21 cellular contexts compared by ENCODE assay signal in genomic region chr11:29024386-29024785, GRCh38.
DNase-seq lines count a peak whose midpoint lies in the region; ATAC-seq, FAIRE-seq and TF ChIP-seq lines count a peak whose summit lies in the region.
"Had no signal": no experiment of that assay in that cellular context is flagged by ENCODE, and none has a peak within 500 bp of the region (broad histone marks: within the 10 kb centered on the region; RNA-seq: fewer than 3 reads in every experiment).

No MANE protein-coding gene starts in this region.

- no peaks in the 10 kb centered on the region for H4K20me1 ChIP-seq in astrocyte (ENCODE audit: insufficient read depth, low read length)

- no peaks in the 10 kb centered on the region; the same call in 1 of the 2 replicates for H3K27me3 Mint-ChIP-seq in HFFc6 (ENCODE audit: insufficient read depth)
- H3K27me3 Mint-ChIP-seq in astrocyte (ENCODE audit: low read depth, unreplicated experiment), result no peaks in the 10 kb centered on the region
- no peaks in the 10 kb centered on the region for H3K27me3 Mint-ChIP-seq in activated CD8-positive, alpha-beta T cell treated with anti-CD3 and anti-CD28 coated beads, Interleukin-2, amount 10 ng/mL, durations not matched to agents 7 days and 5 days (ENCODE audit: low read depth)

- H3K4me1 Mint-ChIP-seq in HFFc6 (ENCODE audit: low read depth) (peaks cover 85% of the 10 kb centered on the region), astrocyte (ENCODE audit: low read depth, unreplicated experiment) (peaks cover 17% of the 10 kb centered on the region)
- H3K4me1 Mint-ChIP-seq in activated CD8-positive, alpha-beta T cell treated with anti-CD3 and anti-CD28 coated beads, Interleukin-2, amount 10 ng/mL, durations not matched to agents 7 days and 5 days (ENCODE audit: low read depth), result no peaks in the 10 kb centered on the region
- H3K4me1 Mint-ChIP-seq: CD14-positive monocyte had no signal

- peaks cover 9% of the 10 kb centered on the region for H3K4me1 ChIP-seq in A549
- peaks cover 3% of the 10 kb centered on the region for H3K4me1 ChIP-seq in astrocyte (ENCODE audit: insufficient read depth, low read length)
- H3K4me1 ChIP-seq: HAP-1 had no signal

- 88% methylated on average over 4 of the region's 4 CpGs for WGBS in A549 (ENCODE audit: missing lambda C conversion rate)

- H3K9me3 ChIP-seq in A549, result peaks cover 66% of the 10 kb centered on the region
- H3K9me3 ChIP-seq in astrocyte (ENCODE audit: insufficient read depth, low read depth, low read length), result no peaks in the 10 kb centered on the region
- H3K9me3 ChIP-seq: HAP-1 had no signal

- peaks cover 23% of the 10 kb centered on the region for H3K36me3 Mint-ChIP-seq in HFFc6 (ENCODE audit: low read depth)
- H3K36me3 Mint-ChIP-seq in astrocyte (ENCODE audit: low read depth, unreplicated experiment), result peaks cover 3% of the 10 kb centered on the region
- no peaks in the 10 kb centered on the region for H3K36me3 Mint-ChIP-seq in activated CD8-positive, alpha-beta T cell treated with anti-CD3 and anti-CD28 coated beads, Interleukin-2, amount 10 ng/mL, durations not matched to agents 7 days and 5 days (ENCODE audit: low read depth)
- no peaks in the 10 kb centered on the region for H3K36me3 Mint-ChIP-seq in activated naive CD4-positive, alpha-beta T cell treated with anti-CD3 and anti-CD28 coated beads, Interleukin-2, amount 50 U/mL, for 72 hours
- H3K36me3 Mint-ChIP-seq: CD14-positive monocyte had no signal

- DNase-seq in A549 (ENCODE audit: low read depth in 1 of 2, low spot score in 1 of 2) (no peak), HFFc6 (no peak), astrocyte (ENCODE audit: low read depth) (peak; percentile 46), head of caudate nucleus (peak in 26 of 42 donors; percentile 5 to 62 (median 22))
- DNase-seq in activated CD8-positive, alpha-beta memory T cell treated with anti-CD3 and anti-CD28 coated beads, Interleukin-2, amount 50 U/mL, for 48 hours, result no peak
- DNase-seq in activated CD8-positive, alpha-beta T cell treated with anti-CD3 and anti-CD28 coated beads, Interleukin-2, amount 10 ng/mL, durations not matched to agents 7 days and 5 days, result no peak
- DNase-seq in activated naive CD4-positive, alpha-beta T cell treated with anti-CD3 and anti-CD28 coated beads, Interleukin-2, amount 50 U/mL, for 72 hours (ENCODE audit: low spot score in 2 of 2), result no peak
- DNase-seq: AML-193, COR-L47, MM.1S, NCI-H1092 treated with DMSO at 0.1 percent for 48 hours, NCI-H2227 treated with DMSO at 0.1 percent for 48 hours, NCI-H524 treated with DMSO at 0.1 percent for 48 hours, Right ventricle myocardium superior had no signal

- no peaks in the 10 kb centered on the region for H3K79me2 ChIP-seq in astrocyte (ENCODE audit: insufficient read depth, low read length)

- peak overlapping the region; percentile 87 for H3K27ac Mint-ChIP-seq in HFFc6
- peak overlapping the region; percentile 75 for H3K27ac Mint-ChIP-seq in astrocyte (ENCODE audit: unreplicated experiment)
- no peak overlapping the region for H3K27ac Mint-ChIP-seq in activated CD8-positive, alpha-beta T cell treated with anti-CD3 and anti-CD28 coated beads, Interleukin-2, amount 10 ng/mL, durations not matched to agents 7 days and 5 days
- no peak overlapping the region for H3K27ac Mint-ChIP-seq in activated naive CD4-positive, alpha-beta T cell treated with anti-CD3 and anti-CD28 coated beads, Interleukin-2, amount 50 U/mL, for 72 hours
- H3K27ac Mint-ChIP-seq: CD14-positive monocyte had no signal

- no peak overlapping the region for H2AFZ ChIP-seq in astrocyte (ENCODE audit: low read depth, low read length)

- ATAC-seq in A549, result no peak
- ATAC-seq in activated CD8-positive, alpha-beta T cell treated with anti-CD3 and anti-CD28 coated beads, Interleukin-2, amount 10 ng/mL, durations not matched to agents 7 days and 5 days, result no peak
- no peak for ATAC-seq in HG02981 (IDR thresholded peaks at IDR 0.05; ENCODE audit: unreplicated experiment)
- no peak for ATAC-seq in activated naive CD4-positive, alpha-beta T cell treated with anti-CD3 and anti-CD28 coated beads, Interleukin-2, amount 50 U/mL, for 72 hours
- ATAC-seq: Panc1 had no signal

- H3K4me3 Mint-ChIP-seq in HFFc6, result peak overlapping the region; percentile 17; the same call in 1 of the 2 replicates
- no peak overlapping the region for H3K4me3 Mint-ChIP-seq in astrocyte (ENCODE audit: unreplicated experiment)
- no peak overlapping the region for H3K4me3 Mint-ChIP-seq in activated CD8-positive, alpha-beta T cell treated with anti-CD3 and anti-CD28 coated beads, Interleukin-2, amount 10 ng/mL, durations not matched to agents 7 days and 5 days
- H3K4me3 Mint-ChIP-seq: CD14-positive monocyte had no signal

- H3K4me3 ChIP-seq in A549, result no peak overlapping the region
- H3K4me3 ChIP-seq in astrocyte (ENCODE audit: insufficient read depth, low read depth, low read length), result no peak overlapping the region
- H3K4me3 ChIP-seq: HAP-1, SK-N-MC had no signal

- TF ChIP-seq RAD21 in A549 (conservative IDR thresholded peaks at IDR 0.05 in 1 of 2, IDR thresholded peaks at IDR 0.05 in 1 of 2), result no peak

- no peaks in the 10 kb centered on the region for H3K27me3 ChIP-seq in astrocyte (ENCODE audit: insufficient read depth, low read length)

- no peak for TF ChIP-seq CTCF in A549 (IDR thresholded peaks at IDR 0.05)
- no peak for TF ChIP-seq CTCF in HFFc6 (IDR thresholded peaks at IDR 0.05)
- TF ChIP-seq CTCF in astrocyte (IDR thresholded peaks at IDR 0.05; ENCODE audit: insufficient read depth, low read depth, low read length), result no peak

- no peak for TF ChIP-seq EP300 in A549 (IDR thresholded peaks at IDR 0.05)

- no peak overlapping the region for H3K9ac ChIP-seq in astrocyte (ENCODE audit: low read length)
- H3K9ac ChIP-seq: KMS-11 had no signal

- intact Hi-C loops in head of caudate nucleus (cut with DNase I), result no loop called here

- FAIRE-seq in A549 (lab: Jason Lieb, UNC) (no peak), astrocyte (lab: Jason Lieb, UNC) (no peak)
- FAIRE-seq: GM19239 had no signal

- TF ChIP-seq POLR2A in A549 (IDR thresholded peaks at IDR 0.05; ENCODE audit: low read length), result no peak

- H3K36me3 ChIP-seq in astrocyte (ENCODE audit: insufficient read depth, low read length), result no peaks in the 10 kb centered on the region
- H3K36me3 ChIP-seq: HAP-1 had no signal

- 0 out of 6 replicates have a peak overlapping the region, but pooled peaks of 1 of the 2 experiments have one; percentile 5 for H3K27ac ChIP-seq in A549
- H3K27ac ChIP-seq in astrocyte (ENCODE audit: low read depth, low read length), result no peak overlapping the region
- H3K27ac ChIP-seq: KMS-11, SK-N-MC had no signal

- POLR2A ChIA-PET in A549 (lab: Yijun Ruan, JAX), result no interaction called here
- POLR2A ChIA-PET in activated CD8-positive, alpha-beta T cell treated with anti-CD3 and anti-CD28 coated beads, Interleukin-2, amount 10 ng/mL, durations not matched to agents 7 days and 5 days (lab: Charles Lee), result no interaction called here

- CTCF ChIA-PET in A549 (lab: Yijun Ruan, JAX), result no interaction called here
- CTCF ChIA-PET in activated CD8-positive, alpha-beta T cell treated with anti-CD3 and anti-CD28 coated beads, Interleukin-2, amount 10 ng/mL, durations not matched to agents 7 days and 5 days (lab: Charles Lee), result no interaction called here

- H3K9me3 Mint-ChIP-seq in HFFc6 (peaks cover 16% of the 10 kb centered on the region), astrocyte (ENCODE audit: unreplicated experiment) (peaks cover 1% of the 10 kb centered on the region)
- peaks cover 43% of the 10 kb centered on the region for H3K9me3 Mint-ChIP-seq in activated CD8-positive, alpha-beta T cell treated with anti-CD3 and anti-CD28 coated beads, Interleukin-2, amount 10 ng/mL, durations not matched to agents 7 days and 5 days (ENCODE audit: insufficient read depth)
- peaks cover 29 to 37% of the 10 kb centered on the region in 2 donors for H3K9me3 Mint-ChIP-seq in activated naive CD4-positive, alpha-beta T cell treated with anti-CD3 and anti-CD28 coated beads, Interleukin-2, amount 50 U/mL, for 72 hours

- H3K4me2 ChIP-seq in A549 (no peak overlapping the region), astrocyte (ENCODE audit: low read length) (no peak overlapping the region)
- H3K4me2 ChIP-seq: KMS-11 had no signal

TF ChIP-seq in A549, 52 proteins besides CTCF, POLR2A, EP300 and RAD21:
- TF ChIP-seq CEBPB (IDR thresholded peaks at IDR 0.05) (no peak), FOSL2 (IDR thresholded peaks at IDR 0.05) (no peak), FOSL2 (CRISPR knock-in tag; IDR thresholded peaks at IDR 0.05) (peak; percentile 33; the same call in 1 of the 2 replicates)
TF ChIP-seq in A549: peak in this region for 1.

Comparison
In these comparisons a context has a peak if more than half of its experiments do, and no peak if none do; other contexts are left out.
1. DNase-seq: peak in astrocyte (single experiment) and head of caudate nucleus (26 of 42); none in A549 (0 of 2), HFFc6 (single experiment), activated CD8-positive, alpha-beta memory T cell treated with anti-CD3 and anti-CD28 coated beads, Interleukin-2, amount 50 U/mL, for 48 hours (single experiment), activated CD8-positive, alpha-beta T cell treated with anti-CD3 and anti-CD28 coated beads, Interleukin-2, amount 10 ng/mL, durations not matched to agents 7 days and 5 days (single experiment) and activated naive CD4-positive, alpha-beta T cell treated with anti-CD3 and anti-CD28 coated beads, Interleukin-2, amount 50 U/mL, for 72 hours (0 of 2).
2. H3K27ac Mint-ChIP-seq: peak in HFFc6 (single experiment) and astrocyte (single experiment); none in activated CD8-positive, alpha-beta T cell treated with anti-CD3 and anti-CD28 coated beads, Interleukin-2, amount 10 ng/mL, durations not matched to agents 7 days and 5 days (single experiment) and activated naive CD4-positive, alpha-beta T cell treated with anti-CD3 and anti-CD28 coated beads, Interleukin-2, amount 50 U/mL, for 72 hours (0 of 2).